8 cellular contexts compared by ENCODE assay signal in the genomic region with DNA sequence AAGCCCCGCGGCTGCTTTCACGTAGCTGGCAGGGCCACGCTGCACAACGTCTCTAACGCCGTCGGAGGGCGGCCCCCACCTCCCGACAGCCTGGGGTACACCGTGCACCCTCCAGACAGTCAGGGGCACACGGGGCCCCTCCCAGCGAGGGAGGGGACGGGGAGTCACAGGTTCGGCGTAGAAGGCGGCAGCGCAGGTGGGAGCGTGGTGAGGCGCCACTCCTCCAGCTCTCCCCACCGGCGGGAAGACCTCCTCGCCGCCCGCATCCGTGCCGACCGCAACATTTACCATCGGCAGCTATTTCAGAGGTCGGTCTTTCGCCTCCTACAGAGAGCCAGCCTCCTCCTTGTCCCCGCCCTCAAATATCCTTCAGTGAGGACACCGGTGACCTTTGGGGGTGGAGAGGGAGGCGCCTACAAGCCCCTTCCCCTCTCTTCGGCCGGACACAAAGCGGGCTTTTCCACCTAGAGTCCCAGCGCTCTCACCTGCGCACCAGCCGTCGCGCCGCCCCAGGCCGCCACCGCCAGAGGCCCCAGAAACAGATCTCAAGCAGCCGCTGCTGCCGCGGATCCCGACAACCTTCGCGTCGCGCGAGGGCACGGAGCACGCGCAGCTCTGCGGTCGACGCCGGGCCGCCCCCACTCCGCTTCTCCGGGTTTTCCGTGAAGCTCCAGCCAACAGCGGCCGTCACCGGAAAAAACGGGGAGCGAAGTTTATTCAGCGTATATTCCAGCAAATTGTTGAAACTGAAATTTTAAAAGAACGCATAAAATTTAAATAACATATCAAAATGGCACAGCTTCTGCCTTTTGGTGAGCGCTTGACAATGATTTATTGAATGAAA. TPM values are rescaled to one million over a fixed set of nuclear protein-coding genes. Genes with fewer than 3 reads are reported as not detected.
A peak's percentile ranks its signal among the peaks of the same experiment; 100 is the strongest.
DNase-seq lines count a peak whose midpoint lies in the region; ATAC-seq and TF ChIP-seq lines count a peak whose summit lies in the region.

A gene (minus strand): TSS at position 600 of the 844 bp plus-strand sequence. CDS start 20,708 bp downstream, outside the sequence.

- peaks cover 21% of the 10 kb centered on the region for H3K4me1 ChIP-seq in adipocyte (ENCODE audit: control insufficient read depth, insufficient read depth, low read length)
- H3K4me1 ChIP-seq in upper lobe of right lung = peaks cover 30% of the 10 kb centered on the region

- peak within 1 kb of the TSS; percentile 60 for H3K4me3 ChIP-seq in GM12875 (ENCODE audit: low read depth, low read length)
- peak within 1 kb of the TSS; percentile 98 for H3K4me3 ChIP-seq in adipocyte (ENCODE audit: low read length)
- peak within 1 kb of the TSS; percentile 96 for H3K4me3 ChIP-seq in upper lobe of right lung

- DNase-seq in NCI-H1105 treated with DMSO at 0.1 percent for 48 hours (lab: John Stamatoyannopoulos, UW) = peak; percentile 94
- peak; percentile 91 for DNase-seq in SW480 (ENCODE audit: low spot score)
- DNase-seq in adipocyte (ENCODE audit: low read depth) = peak; percentile 97
- DNase-seq in left cardiac atrium = peak; percentile 94
- DNase-seq in progenitor cell of endocrine pancreas (ENCODE audit: low spot score, unreplicated experiment) = peak; percentile 81
- DNase-seq in upper lobe of right lung = peak; percentile 97

- H3K9me3 Mint-ChIP-seq in progenitor cell of endocrine pancreas (ENCODE audit: low read depth) = no peaks in the 10 kb centered on the region

- no peaks in the 10 kb centered on the region for H3K27me3 Mint-ChIP-seq in progenitor cell of endocrine pancreas

- peaks cover 21% of the 10 kb centered on the region for H3K4me1 Mint-ChIP-seq in progenitor cell of endocrine pancreas (ENCODE audit: low read depth)

- H3K36me3 ChIP-seq in adipocyte (ENCODE audit: control insufficient read depth, insufficient read depth, low read length, severe bottlenecking) = no peaks in the 10 kb centered on the region
- no peaks in the 10 kb centered on the region for H3K36me3 ChIP-seq in upper lobe of right lung

- peak within 1 kb of the TSS; percentile 97 for H3K27ac ChIP-seq in upper lobe of right lung

- no peaks in the 10 kb centered on the region for H3K9me3 ChIP-seq in adipocyte (ENCODE audit: control insufficient read depth, low read length)
- H3K9me3 ChIP-seq in upper lobe of right lung = no peaks in the 10 kb centered on the region

- H3K27me3 ChIP-seq in adipocyte (replicated peaks; ENCODE audit: control insufficient read depth, insufficient read depth, low read length) (no peaks in the 10 kb centered on the region), upper lobe of right lung (no peaks in the 10 kb centered on the region)

- H3K36me3 Mint-ChIP-seq in progenitor cell of endocrine pancreas (ENCODE audit: insufficient read depth) = peaks cover 1% of the 10 kb centered on the region

- peak; percentile 70 for ATAC-seq in HG02642 (IDR thresholded peaks at IDR 0.05; ENCODE audit: poor library complexity, unreplicated experiment)
- ATAC-seq in left cardiac atrium = peak; percentile 87 to 91
- peak; percentile 90 for ATAC-seq in upper lobe of right lung

- peak within 1 kb of the TSS; percentile 98 for H3K27ac Mint-ChIP-seq in progenitor cell of endocrine pancreas

- TF ChIP-seq CTCF in GM12875 (IDR thresholded peaks at IDR 0.05; ENCODE audit: borderline replicate concordance, insufficient read depth, low read depth, low read length) = no peak
- TF ChIP-seq CTCF in progenitor cell of endocrine pancreas (IDR thresholded peaks at IDR 0.05; ENCODE audit: unreplicated experiment) = no peak
- no peak for TF ChIP-seq CTCF in upper lobe of right lung (IDR thresholded peaks at IDR 0.05)

- peak within 1 kb of the TSS; percentile 84 for H3K4me3 Mint-ChIP-seq in progenitor cell of endocrine pancreas (ENCODE audit: low read depth)

- intact Hi-C loops in left cardiac atrium (cut with DNase I) = loop anchor here in 1 of 2 donors (10.0 kb wide), 1 partner anchor 1461 kb away; no protein-coding TSS in a partner anchor
- intact Hi-C loops in upper lobe of right lung (cut with DNase I) = no loop called here

- H3K9ac ChIP-seq in adipocyte (ENCODE audit: low read length) = peak within 1 kb of the TSS; percentile 99

RNA-seq across cellular contexts. Expression of the gene that starts here (rescaled TPM):
- total RNA-seq in left cardiac atrium (10 to 100 TPM; 26.4 to 26.8 TPM), progenitor cell of endocrine pancreas (17.8 and 18.7 TPM in 2 replicates), upper lobe of right lung (15.7 TPM)

Comparison
In these comparisons a context has a peak if more than half of its experiments do, and no peak if none do; other contexts are left out.
1. Peak in every context shown above with its lines: DNase-seq, ATAC-seq, H3K4me3 ChIP-seq and H3K27ac ChIP-seq.